1 cellular context compared by ENCODE assay signal in the genomic region with DNA sequence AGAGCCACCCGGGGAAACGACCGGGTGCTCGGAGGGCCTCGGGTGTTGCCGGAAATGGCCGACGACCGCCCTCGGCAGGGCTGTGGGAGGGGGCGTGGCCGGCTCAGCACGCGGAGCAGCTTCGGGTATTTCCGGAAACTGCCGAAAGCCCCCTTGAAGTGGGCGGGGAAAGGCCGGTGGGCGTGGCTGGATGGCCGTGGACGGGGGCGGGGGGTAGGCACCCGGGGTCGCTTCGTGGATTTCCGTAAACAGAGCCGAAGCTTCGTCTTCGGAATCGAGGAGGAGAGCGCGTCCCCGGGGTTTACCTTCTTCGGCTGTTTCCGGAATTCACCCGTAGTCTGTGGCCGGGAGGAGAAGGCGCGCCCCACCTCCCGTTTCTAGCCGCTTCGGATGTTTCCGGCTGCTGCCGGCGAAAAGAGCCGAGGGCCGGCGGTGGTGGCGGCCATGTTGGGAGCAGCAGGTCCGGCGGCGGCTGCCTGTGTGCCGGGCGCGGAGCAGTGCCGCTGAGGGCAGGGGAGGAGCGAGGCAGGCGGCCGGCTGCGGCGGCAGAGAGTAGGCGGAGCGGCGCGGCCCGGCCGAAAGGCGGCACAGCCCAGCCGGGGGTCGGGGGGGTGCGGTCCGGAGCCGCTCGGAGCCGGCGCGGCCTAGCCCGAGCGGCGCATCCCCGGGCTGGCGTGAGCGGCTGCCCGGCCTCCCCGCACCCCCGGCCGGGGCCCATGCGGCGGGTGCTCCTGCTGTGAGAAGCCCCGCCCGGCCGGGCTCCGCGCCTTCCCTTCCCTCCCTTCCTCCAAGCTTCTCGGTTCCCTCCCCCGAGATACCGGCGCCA.
TF ChIP-seq lines count a peak whose summit lies in the region.

A gene (plus strand): TSS at position 429 of the 826 bp plus-strand sequence. CDS start 397 bp downstream, at position 826.

TF ChIP-seq in K562, 482 proteins besides CTCF, POLR2A, EP300 and RAD21 (continued from another document and continues in another):
- peak; percentile 80 for TF ChIP-seq RBFOX2 (IDR thresholded peaks at IDR 0.05; ENCODE audit: low read depth, low read length)
- TF ChIP-seq EGR1 (conservative IDR thresholded peaks at IDR 0.05), result peak; percentile 89
- TF ChIP-seq, protein P1, sequence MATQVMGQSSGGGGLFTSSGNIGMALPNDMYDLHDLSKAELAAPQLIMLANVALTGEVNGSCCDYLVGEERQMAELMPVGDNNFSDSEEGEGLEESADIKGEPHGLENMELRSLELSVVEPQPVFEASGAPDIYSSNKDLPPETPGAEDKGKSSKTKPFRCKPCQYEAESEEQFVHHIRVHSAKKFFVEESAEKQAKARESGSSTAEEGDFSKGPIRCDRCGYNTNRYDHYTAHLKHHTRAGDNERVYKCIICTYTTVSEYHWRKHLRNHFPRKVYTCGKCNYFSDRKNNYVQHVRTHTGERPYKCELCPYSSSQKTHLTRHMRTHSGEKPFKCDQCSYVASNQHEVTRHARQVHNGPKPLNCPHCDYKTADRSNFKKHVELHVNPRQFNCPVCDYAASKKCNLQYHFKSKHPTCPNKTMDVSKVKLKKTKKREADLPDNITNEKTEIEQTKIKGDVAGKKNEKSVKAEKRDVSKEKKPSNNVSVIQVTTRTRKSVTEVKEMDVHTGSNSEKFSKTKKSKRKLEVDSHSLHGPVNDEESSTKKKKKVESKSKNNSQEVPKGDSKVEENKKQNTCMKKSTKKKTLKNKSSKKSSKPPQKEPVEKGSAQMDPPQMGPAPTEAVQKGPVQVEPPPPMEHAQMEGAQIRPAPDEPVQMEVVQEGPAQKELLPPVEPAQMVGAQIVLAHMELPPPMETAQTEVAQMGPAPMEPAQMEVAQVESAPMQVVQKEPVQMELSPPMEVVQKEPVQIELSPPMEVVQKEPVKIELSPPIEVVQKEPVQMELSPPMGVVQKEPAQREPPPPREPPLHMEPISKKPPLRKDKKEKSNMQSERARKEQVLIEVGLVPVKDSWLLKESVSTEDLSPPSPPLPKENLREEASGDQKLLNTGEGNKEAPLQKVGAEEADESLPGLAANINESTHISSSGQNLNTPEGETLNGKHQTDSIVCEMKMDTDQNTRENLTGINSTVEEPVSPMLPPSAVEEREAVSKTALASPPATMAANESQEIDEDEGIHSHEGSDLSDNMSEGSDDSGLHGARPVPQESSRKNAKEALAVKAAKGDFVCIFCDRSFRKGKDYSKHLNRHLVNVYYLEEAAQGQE (CRISPR knock-in tag; IDR thresholded peaks at IDR 0.05; ENCODE audit: low read depth), result 0 out of 2 replicates have a peak, but pooled peaks have one; percentile 43
- 0 out of 2 replicates have a peak, but pooled peaks have one; percentile 2 for TF ChIP-seq CREM (IDR thresholded peaks at IDR 0.05; ENCODE audit: low read depth)
- peak; percentile 58 for TF ChIP-seq CXXC5 (CRISPR knock-in tag; IDR thresholded peaks at IDR 0.05)
- TF ChIP-seq PHB2 (IDR thresholded peaks at IDR 0.05; ENCODE audit: low read depth), result no peak
- TF ChIP-seq, protein P2, sequence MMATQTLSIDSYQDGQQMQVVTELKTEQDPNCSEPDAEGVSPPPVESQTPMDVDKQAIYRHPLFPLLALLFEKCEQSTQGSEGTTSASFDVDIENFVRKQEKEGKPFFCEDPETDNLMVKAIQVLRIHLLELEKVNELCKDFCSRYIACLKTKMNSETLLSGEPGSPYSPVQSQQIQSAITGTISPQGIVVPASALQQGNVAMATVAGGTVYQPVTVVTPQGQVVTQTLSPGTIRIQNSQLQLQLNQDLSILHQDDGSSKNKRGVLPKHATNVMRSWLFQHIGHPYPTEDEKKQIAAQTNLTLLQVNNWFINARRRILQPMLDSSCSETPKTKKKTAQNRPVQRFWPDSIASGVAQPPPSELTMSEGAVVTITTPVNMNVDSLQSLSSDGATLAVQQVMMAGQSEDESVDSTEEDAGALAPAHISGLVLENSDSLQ (IDR thresholded peaks at IDR 0.05), result peak; percentile 47; the same call in 1 of the 2 replicates
- no peak for TF ChIP-seq KHSRP (IDR thresholded peaks at IDR 0.05)
- TF ChIP-seq, protein P3, sequence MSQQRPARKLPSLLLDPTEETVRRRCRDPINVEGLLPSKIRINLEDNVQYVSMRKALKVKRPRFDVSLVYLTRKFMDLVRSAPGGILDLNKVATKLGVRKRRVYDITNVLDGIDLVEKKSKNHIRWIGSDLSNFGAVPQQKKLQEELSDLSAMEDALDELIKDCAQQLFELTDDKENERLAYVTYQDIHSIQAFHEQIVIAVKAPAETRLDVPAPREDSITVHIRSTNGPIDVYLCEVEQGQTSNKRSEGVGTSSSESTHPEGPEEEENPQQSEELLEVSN (IDR thresholded peaks at IDR 0.05; ENCODE audit: borderline replicate concordance in 1 of 2, extremely low read depth in 1 of 2, insufficient read depth in 1 of 2, insufficient read length in 1 of 2, low read depth in 1 of 2, low read length in 1 of 2, poor library complexity in 1 of 2, severe bottlenecking in 1 of 2), result peak in 1 of 2 experiments; percentile 21
- no peak for TF ChIP-seq BRD9 (IDR thresholded peaks at IDR 0.05; ENCODE audit: low read depth, partially characterized antibody)
- TF ChIP-seq POLR2G (IDR thresholded peaks at IDR 0.05; ENCODE audit: low read depth, low read length), result peak; percentile 88
- peak; percentile 79 for TF ChIP-seq SP1 (CRISPR knock-in tag; IDR thresholded peaks at IDR 0.05)
- TF ChIP-seq NRF1 (conservative IDR thresholded peaks at IDR 0.05 in 1 of 2, IDR thresholded peaks at IDR 0.05 in 1 of 2), result peak; percentile 58 to 65; a peak in 3 of 4 replicates
- TF ChIP-seq GABPB1 (CRISPR knock-in tag; IDR thresholded peaks at IDR 0.05), result peak; percentile 57; the same call in 1 of the 2 replicates
- TF ChIP-seq SIN3A (IDR thresholded peaks at IDR 0.05; ENCODE audit: borderline replicate concordance in 2 of 2, control insufficient read depth in 1 of 2, low read depth in 2 of 2, low read length in 2 of 2), result peak in 1 of 2 experiments; percentile 76; a peak in 1 of 4 replicates
- TF ChIP-seq, protein P4, sequence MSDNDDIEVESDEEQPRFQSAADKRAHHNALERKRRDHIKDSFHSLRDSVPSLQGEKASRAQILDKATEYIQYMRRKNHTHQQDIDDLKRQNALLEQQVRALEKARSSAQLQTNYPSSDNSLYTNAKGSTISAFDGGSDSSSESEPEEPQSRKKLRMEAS (CRISPR knock-in tag; IDR thresholded peaks at IDR 0.05), result peak; percentile 44; the same call in 1 of the 2 replicates
- TF ChIP-seq CTBP1 (IDR thresholded peaks at IDR 0.05; ENCODE audit: borderline replicate concordance), result peak; percentile 65
- peak in 1 of 2 experiments; percentile 93; a peak in 2 of 4 replicates for TF ChIP-seq NONO (IDR thresholded peaks at IDR 0.05; ENCODE audit: low read depth in 2 of 2, low read length in 1 of 2)
- TF ChIP-seq, protein P5, sequence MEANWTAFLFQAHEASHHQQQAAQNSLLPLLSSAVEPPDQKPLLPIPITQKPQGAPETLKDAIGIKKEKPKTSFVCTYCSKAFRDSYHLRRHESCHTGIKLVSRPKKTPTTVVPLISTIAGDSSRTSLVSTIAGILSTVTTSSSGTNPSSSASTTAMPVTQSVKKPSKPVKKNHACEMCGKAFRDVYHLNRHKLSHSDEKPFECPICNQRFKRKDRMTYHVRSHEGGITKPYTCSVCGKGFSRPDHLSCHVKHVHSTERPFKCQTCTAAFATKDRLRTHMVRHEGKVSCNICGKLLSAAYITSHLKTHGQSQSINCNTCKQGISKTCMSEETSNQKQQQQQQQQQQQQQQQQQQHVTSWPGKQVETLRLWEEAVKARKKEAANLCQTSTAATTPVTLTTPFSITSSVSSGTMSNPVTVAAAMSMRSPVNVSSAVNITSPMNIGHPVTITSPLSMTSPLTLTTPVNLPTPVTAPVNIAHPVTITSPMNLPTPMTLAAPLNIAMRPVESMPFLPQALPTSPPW (CRISPR knock-in tag; IDR thresholded peaks at IDR 0.05), result peak; percentile 88
- TF ChIP-seq, protein P6, sequence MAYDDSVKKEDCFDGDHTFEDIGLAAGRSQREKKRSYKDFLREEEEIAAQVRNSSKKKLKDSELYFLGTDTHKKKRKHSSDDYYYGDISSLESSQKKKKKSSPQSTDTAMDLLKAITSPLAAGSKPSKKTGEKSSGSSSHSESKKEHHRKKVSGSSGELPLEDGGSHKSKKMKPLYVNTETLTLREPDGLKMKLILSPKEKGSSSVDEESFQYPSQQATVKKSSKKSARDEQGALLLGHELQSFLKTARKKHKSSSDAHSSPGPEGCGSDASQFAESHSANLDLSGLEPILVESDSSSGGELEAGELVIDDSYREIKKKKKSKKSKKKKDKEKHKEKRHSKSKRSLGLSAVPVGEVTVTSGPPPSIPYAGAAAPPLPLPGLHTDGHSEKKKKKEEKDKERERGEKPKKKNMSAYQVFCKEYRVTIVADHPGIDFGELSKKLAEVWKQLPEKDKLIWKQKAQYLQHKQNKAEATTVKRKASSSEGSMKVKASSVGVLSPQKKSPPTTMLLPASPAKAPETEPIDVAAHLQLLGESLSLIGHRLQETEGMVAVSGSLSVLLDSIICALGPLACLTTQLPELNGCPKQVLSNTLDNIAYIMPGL (CRISPR knock-in tag; IDR thresholded peaks at IDR 0.05), result peak; percentile 96
- TF ChIP-seq, protein P7, sequence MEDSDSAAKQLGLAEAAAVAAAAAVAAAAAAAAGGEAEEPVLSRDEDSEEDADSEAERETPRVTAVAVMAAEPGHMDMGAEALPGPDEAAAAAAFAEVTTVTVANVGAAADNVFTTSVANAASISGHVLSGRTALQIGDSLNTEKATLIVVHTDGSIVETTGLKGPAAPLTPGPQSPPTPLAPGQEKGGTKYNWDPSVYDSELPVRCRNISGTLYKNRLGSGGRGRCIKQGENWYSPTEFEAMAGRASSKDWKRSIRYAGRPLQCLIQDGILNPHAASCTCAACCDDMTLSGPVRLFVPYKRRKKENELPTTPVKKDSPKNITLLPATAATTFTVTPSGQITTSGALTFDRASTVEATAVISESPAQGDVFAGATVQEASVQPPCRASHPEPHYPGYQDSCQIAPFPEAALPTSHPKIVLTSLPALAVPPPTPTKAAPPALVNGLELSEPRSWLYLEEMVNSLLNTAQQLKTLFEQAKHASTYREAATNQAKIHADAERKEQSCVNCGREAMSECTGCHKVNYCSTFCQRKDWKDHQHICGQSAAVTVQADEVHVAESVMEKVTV (CRISPR knock-in tag; IDR thresholded peaks at IDR 0.05), result peak; percentile 100
- TF ChIP-seq, protein P8, sequence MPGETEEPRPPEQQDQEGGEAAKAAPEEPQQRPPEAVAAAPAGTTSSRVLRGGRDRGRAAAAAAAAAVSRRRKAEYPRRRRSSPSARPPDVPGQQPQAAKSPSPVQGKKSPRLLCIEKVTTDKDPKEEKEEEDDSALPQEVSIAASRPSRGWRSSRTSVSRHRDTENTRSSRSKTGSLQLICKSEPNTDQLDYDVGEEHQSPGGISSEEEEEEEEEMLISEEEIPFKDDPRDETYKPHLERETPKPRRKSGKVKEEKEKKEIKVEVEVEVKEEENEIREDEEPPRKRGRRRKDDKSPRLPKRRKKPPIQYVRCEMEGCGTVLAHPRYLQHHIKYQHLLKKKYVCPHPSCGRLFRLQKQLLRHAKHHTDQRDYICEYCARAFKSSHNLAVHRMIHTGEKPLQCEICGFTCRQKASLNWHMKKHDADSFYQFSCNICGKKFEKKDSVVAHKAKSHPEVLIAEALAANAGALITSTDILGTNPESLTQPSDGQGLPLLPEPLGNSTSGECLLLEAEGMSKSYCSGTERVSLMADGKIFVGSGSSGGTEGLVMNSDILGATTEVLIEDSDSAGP (CRISPR knock-in tag; IDR thresholded peaks at IDR 0.05), result no peak
- TF ChIP-seq, protein P9, sequence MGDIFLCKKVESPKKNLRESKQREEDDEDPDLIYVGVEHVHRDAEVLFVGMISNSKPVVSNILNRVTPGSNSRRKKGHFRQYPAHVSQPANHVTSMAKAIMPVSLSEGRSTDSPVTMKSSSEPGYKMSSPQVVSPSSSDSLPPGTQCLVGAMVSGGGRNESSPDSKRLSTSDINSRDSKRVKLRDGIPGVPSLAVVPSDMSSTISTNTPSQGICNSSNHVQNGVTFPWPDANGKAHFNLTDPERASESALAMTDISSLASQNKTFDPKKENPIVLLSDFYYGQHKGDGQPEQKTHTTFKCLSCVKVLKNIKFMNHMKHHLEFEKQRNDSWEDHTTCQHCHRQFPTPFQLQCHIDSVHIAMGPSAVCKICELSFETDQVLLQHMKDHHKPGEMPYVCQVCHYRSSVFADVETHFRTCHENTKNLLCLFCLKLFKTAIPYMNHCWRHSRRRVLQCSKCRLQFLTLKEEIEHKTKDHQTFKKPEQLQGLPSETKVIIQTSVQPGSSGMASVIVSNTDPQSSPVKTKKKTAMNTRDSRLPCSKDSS (IDR thresholded peaks at IDR 0.05; ENCODE audit: low read depth, partially characterized antibody), result no peak
- peak; percentile 74; the same call in 1 of the 2 replicates for TF ChIP-seq PRMT5 (CRISPR knock-in tag; IDR thresholded peaks at IDR 0.05)
- TF ChIP-seq ZBTB7A (IDR thresholded peaks at IDR 0.05; ENCODE audit: borderline replicate concordance, control insufficient read depth, low read depth, low read length), result peak; percentile 73; the same call in 1 of the 2 replicates
- TF ChIP-seq ZFX (CRISPR knock-in tag; IDR thresholded peaks at IDR 0.05), result peak; percentile 98
- TF ChIP-seq, protein P10, sequence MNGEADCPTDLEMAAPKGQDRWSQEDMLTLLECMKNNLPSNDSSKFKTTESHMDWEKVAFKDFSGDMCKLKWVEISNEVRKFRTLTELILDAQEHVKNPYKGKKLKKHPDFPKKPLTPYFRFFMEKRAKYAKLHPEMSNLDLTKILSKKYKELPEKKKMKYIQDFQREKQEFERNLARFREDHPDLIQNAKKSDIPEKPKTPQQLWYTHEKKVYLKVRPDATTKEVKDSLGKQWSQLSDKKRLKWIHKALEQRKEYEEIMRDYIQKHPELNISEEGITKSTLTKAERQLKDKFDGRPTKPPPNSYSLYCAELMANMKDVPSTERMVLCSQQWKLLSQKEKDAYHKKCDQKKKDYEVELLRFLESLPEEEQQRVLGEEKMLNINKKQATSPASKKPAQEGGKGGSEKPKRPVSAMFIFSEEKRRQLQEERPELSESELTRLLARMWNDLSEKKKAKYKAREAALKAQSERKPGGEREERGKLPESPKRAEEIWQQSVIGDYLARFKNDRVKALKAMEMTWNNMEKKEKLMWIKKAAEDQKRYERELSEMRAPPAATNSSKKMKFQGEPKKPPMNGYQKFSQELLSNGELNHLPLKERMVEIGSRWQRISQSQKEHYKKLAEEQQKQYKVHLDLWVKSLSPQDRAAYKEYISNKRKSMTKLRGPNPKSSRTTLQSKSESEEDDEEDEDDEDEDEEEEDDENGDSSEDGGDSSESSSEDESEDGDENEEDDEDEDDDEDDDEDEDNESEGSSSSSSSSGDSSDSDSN (IDR thresholded peaks at IDR 0.05; ENCODE audit: borderline replicate concordance in 1 of 2, low read depth in 2 of 2, low read length in 2 of 2), result peak; percentile 100
- TF ChIP-seq, protein P11, sequence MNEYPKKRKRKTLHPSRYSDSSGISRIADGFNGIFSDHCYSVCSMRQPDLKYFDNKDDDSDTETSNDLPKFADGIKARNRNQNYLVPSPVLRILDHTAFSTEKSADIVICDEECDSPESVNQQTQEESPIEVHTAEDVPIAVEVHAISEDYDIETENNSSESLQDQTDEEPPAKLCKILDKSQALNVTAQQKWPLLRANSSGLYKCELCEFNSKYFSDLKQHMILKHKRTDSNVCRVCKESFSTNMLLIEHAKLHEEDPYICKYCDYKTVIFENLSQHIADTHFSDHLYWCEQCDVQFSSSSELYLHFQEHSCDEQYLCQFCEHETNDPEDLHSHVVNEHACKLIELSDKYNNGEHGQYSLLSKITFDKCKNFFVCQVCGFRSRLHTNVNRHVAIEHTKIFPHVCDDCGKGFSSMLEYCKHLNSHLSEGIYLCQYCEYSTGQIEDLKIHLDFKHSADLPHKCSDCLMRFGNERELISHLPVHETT (CRISPR knock-in tag; conservative IDR thresholded peaks at IDR 0.05 in 1 of 2, IDR thresholded peaks at IDR 0.05 in 1 of 2), result no peak
- TF ChIP-seq GABPA (tag; conservative IDR thresholded peaks at IDR 0.05; ENCODE audit: low read depth), result peak; percentile 68
